In the genomic region with DNA sequence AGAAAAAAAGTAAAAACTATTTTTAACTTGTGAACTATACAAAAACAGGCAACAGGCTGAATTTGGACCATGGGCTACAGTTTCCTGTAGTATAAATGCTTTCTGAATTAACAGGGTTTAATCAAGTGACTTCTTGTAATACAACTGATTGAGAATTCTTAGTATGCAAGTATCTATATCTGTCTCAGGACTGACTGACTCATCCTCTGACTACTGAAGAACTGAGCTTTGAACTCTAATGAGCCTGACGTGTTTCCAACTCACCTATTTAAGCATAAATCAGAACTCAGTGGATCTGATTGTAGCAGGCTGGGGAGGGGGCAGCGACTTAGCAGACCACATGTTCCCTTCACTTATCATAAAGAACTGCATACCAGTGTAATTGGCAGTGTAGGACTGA, we compare ENCODE assay signal across 15 cellular contexts. TPM values are rescaled to one million over a fixed set of nuclear protein-coding genes. Genes with fewer than 3 reads are reported as not detected.
A peak's percentile ranks its signal among the peaks of the same experiment; 100 is the strongest.
DNase-seq lines count a peak whose midpoint lies in the region; ATAC-seq and TF ChIP-seq lines count a peak whose summit lies in the region.
"Had no signal": no experiment of that assay in that cellular context is flagged by ENCODE, and none has a peak within 500 bp of the region (broad histone marks: within the 10 kb centered on the region; RNA-seq: fewer than 3 reads in every experiment).

No MANE protein-coding gene starts in this region.

- peak; percentile 59 for ATAC-seq in GM19351 (IDR thresholded peaks at IDR 0.05; ENCODE audit: unreplicated experiment)
- ATAC-seq: pancreas, Right ventricle myocardium inferior had no signal

- CTCF ChIA-PET in RWPE1 (lab: Yijun Ruan, JAX), result interaction anchor here (1.0 kb wide), 1 partner anchor 12 kb away, joined by 4 read pairs; no protein-coding TSS in a partner anchor

- peak; percentile 57 for DNase-seq in ACHN
- peak; percentile 34 for DNase-seq in RWPE1 (ENCODE audit: low spot score)
- peak; percentile 11 for DNase-seq in glomerular visceral epithelial cell (ENCODE audit: extremely low spot score)
- no peak for DNase-seq in SHP77 (lab: John Stamatoyannopoulos, UW)
- DNase-seq in dermis blood vessel endothelial cell, result no peak
- DNase-seq in MG63, result no peak
- no peak for DNase-seq in activated CD8-positive, alpha-beta memory T cell treated with anti-CD3 and anti-CD28 coated beads for 24 hours
- DNase-seq: DMS79 treated with DMSO at 0.1 percent for 48 hours, NCI-H1105, NCI-H510A treated with DMSO at 0.1 percent for 48 hours, pancreas had no signal

- H3K27me3 ChIP-seq in MG63, result no peaks in the 10 kb centered on the region

- H3K9me3 ChIP-seq in MG63, result no peaks in the 10 kb centered on the region
- H3K9me3 ChIP-seq: pancreas had no signal

- in situ Hi-C loops in ACHN (cut with HindIII; ENCODE audit: low pct_ligation_motif_present, low pct_unique_long_range_greater_than_20kb, low sequenced_read_pairs), result no loop called here

- H3K4me3 ChIP-seq in MG63, result no peak overlapping the region
- H3K4me3 ChIP-seq: pancreas had no signal

- POLR2A ChIA-PET in RWPE1 (lab: Yijun Ruan, JAX; ENCODE audit: low non-redundant PET), result no interaction called here

- no peak for TF ChIP-seq CTCF in RWPE1 (conservative IDR thresholded peaks at IDR 0.05; ENCODE audit: low read depth)

- no peak overlapping the region for H3K27ac ChIP-seq in RWPE1
- H3K27ac ChIP-seq: pancreas had no signal

- no peaks in the 10 kb centered on the region for H3K36me3 ChIP-seq in MG63
- H3K36me3 ChIP-seq: pancreas had no signal

RNA-seq across cellular contexts. Expression of a gene that starts 7.8 kb away (rescaled TPM):
- total RNA-seq in dermis blood vessel endothelial cell, result not detected in 2 replicates
- total RNA-seq in MG63 (2014; rRNA removed; shearing (Covaris generic); ENCODE audit: low replicate concordance), result not detected in 2 replicates
- total RNA-seq: B cell, mononuclear cell, Right ventricle myocardium inferior had no signal

Comparison
In these comparisons a context has a peak if more than half of its experiments do, and no peak if none do; other contexts are left out.
1. DNase-seq: peak in ACHN (single experiment), RWPE1 (single experiment) and glomerular visceral epithelial cell (single experiment); none in SHP77 (0 of 2), dermis blood vessel endothelial cell (single experiment), MG63 (single experiment) and activated CD8-positive, alpha-beta memory T cell treated with anti-CD3 and anti-CD28 coated beads for 24 hours (single experiment).